In genomic region chr18:9474983-9475642, GRCh38 we compare ENCODE assay signal across 8 cellular contexts.
DNase-seq lines count a peak whose midpoint lies in the region; ATAC-seq and TF ChIP-seq lines count a peak whose summit lies in the region.

TSS of gene RALBP1 (plus strand) at chr18:9475513. CDS start at chr18:9513046, 37,533 bp downstream.

- peaks cover 3% of the 10 kb centered on the region for H3K27me3 Mint-ChIP-seq in activated naive CD4-positive, alpha-beta T cell treated with anti-CD3 and anti-CD28 coated beads, Interleukin-2, amount 50 U/mL, for 24 hours

- TF ChIP-seq CTCF in GM06990 (IDR thresholded peaks at IDR 0.05; ENCODE audit: insufficient read depth, low read length, poor library complexity, severe bottlenecking) (peak; percentile 43), NB4 (IDR thresholded peaks at IDR 0.05; ENCODE audit: low read depth, low read length) (no peak)

- peak within 1 kb of the TSS; percentile 92 for H3K4me3 ChIP-seq in GM06990 (replicated peaks; ENCODE audit: low read depth, low read length)
- H3K4me3 ChIP-seq in NB4 (ENCODE audit: low read depth, low read length): peak within 1 kb of the TSS; percentile 96

- H3K27ac Mint-ChIP-seq in activated naive CD4-positive, alpha-beta T cell treated with anti-CD3 and anti-CD28 coated beads, Interleukin-2, amount 50 U/mL, for 24 hours: peak within 1 kb of the TSS; percentile 95

- peak; percentile 92 for ATAC-seq in HG02571 (IDR thresholded peaks at IDR 0.05; ENCODE audit: unreplicated experiment)
- ATAC-seq in SK-N-SH treated with all-trans-retinoic acid at 6 μM for 48 hours: peak; percentile 97

- peak within 1 kb of the TSS; percentile 98 for H3K4me3 Mint-ChIP-seq in activated naive CD4-positive, alpha-beta T cell treated with anti-CD3 and anti-CD28 coated beads, Interleukin-2, amount 50 U/mL, for 24 hours

- no peaks in the 10 kb centered on the region for H3K27me3 ChIP-seq in GM06990 (replicated peaks; ENCODE audit: control insufficient read depth, insufficient read depth, low read length)

- H3K36me3 Mint-ChIP-seq in activated naive CD4-positive, alpha-beta T cell treated with anti-CD3 and anti-CD28 coated beads, Interleukin-2, amount 50 U/mL, for 24 hours: peaks cover 12% of the 10 kb centered on the region

- H3K36me3 ChIP-seq in GM06990 (ENCODE audit: control insufficient read depth, insufficient read depth, low read length): peaks cover 1% of the 10 kb centered on the region; the same call in 1 of the 2 replicates

- peaks cover 35% of the 10 kb centered on the region for H3K4me1 Mint-ChIP-seq in activated naive CD4-positive, alpha-beta T cell treated with anti-CD3 and anti-CD28 coated beads, Interleukin-2, amount 50 U/mL, for 24 hours

- TF ChIP-seq POLR2A in NB4 (IDR thresholded peaks at IDR 0.05; ENCODE audit: extremely low read depth, insufficient read length): peak; percentile 73

- no peaks in the 10 kb centered on the region for H3K9me3 Mint-ChIP-seq in activated naive CD4-positive, alpha-beta T cell treated with anti-CD3 and anti-CD28 coated beads, Interleukin-2, amount 50 U/mL, for 24 hours

- DNase-seq in GM06990 (ENCODE audit: extremely low read depth, insufficient read length): peak; percentile 100
- DNase-seq in NB4 (ENCODE audit: low read depth): peak; percentile 99
- peak; percentile 96 for DNase-seq in germinal center (ENCODE audit: low spot score)
- peak; percentile 97 for DNase-seq in non-pigmented ciliary epithelial cell (ENCODE audit: low read depth)
- DNase-seq in superior temporal gyrus (ENCODE audit: extremely low spot score): peak; percentile 99

TF ChIP-seq in SK-N-SH treated with all-trans-retinoic acid at 6 μM for 48 hours, 23 proteins besides CTCF, POLR2A, EP300 and RAD21:
- TF ChIP-seq PATZ1 (CRISPR knock-in tag; IDR thresholded peaks at IDR 0.05; ENCODE audit: borderline replicate concordance): peak; percentile 82
- TF ChIP-seq ISL1 (CRISPR knock-in tag; IDR thresholded peaks at IDR 0.05): no peak

Comparison
In these comparisons a context has a peak if more than half of its experiments do, and no peak if none do; other contexts are left out.
1. Peak in every context shown above with its lines: DNase-seq, ATAC-seq and H3K4me3 ChIP-seq.